22 cellular contexts compared by ENCODE assay signal in the genomic region with DNA sequence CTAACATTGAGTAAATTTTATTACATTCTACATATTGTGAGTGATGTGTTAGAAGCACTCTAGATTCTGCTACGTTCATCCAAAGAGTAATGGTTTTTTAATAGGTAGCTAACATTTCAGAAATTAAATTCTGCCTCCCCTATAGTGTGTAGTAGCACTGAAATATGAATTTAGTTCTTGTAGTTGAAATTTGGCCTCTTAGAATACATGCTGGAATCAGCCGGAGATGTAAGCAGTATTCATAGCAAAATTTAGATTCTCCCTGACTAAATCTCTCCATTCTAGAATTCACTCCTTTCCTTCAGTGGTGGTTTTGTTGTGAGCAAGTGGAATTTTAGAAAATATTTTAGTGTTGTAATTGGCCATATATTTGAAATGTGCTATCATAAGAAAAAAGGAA.
DNase-seq lines count a peak whose midpoint lies in the region; ATAC-seq and TF ChIP-seq lines count a peak whose summit lies in the region.
"Had no signal": no experiment of that assay in that cellular context is flagged by ENCODE, and none has a peak within 500 bp of the region (broad histone marks: within the 10 kb centered on the region; RNA-seq: fewer than 3 reads in every experiment).

No MANE protein-coding gene starts in this region.

- H3K9ac ChIP-seq in HUES64 (ENCODE audit: low read depth, low read length) (peak overlapping the region; percentile 96), endodermal cell (ENCODE audit: extremely low read depth, low read length, poor library complexity, severe bottlenecking) (peak overlapping the region; percentile 91), iPS-20b (ENCODE audit: low read depth, low read length) (peak overlapping the region; percentile 100)
- H3K9ac ChIP-seq: GM23248, SK-N-SH had no signal

- no peaks in the 10 kb centered on the region for H3K27me3 ChIP-seq in HUES64 (ENCODE audit: insufficient read depth, low read length)
- no peaks in the 10 kb centered on the region for H3K27me3 ChIP-seq in endodermal cell (ENCODE audit: control insufficient read depth, insufficient read depth, low read length, poor library complexity, severe bottlenecking)
- no peaks in the 10 kb centered on the region for H3K27me3 ChIP-seq in iPS-20b (ENCODE audit: insufficient read depth, low read length)
- no peaks in the 10 kb centered on the region for H3K27me3 ChIP-seq in gastrocnemius medialis

- TF ChIP-seq CTCF in endodermal cell (conservative IDR thresholded peaks at IDR 0.05), result no peak
- no peak for TF ChIP-seq CTCF in gastrocnemius medialis (IDR thresholded peaks at IDR 0.05 in 4 of 5, conservative IDR thresholded peaks at IDR 0.05 in 1 of 5)

- H3K36me3 Mint-ChIP-seq in endodermal cell (ENCODE audit: low read depth), result peaks cover 25% of the 10 kb centered on the region
- H3K36me3 Mint-ChIP-seq in stimulated activated memory B cell treated with anti-CD40 and anti-IgM and Interleukin-4, amounts not matched to agents 10 μg/mL and 1 μg/mL and 100 μg/mL, for 72 hours, result no peaks in the 10 kb centered on the region
- H3K36me3 Mint-ChIP-seq: CD14-positive monocyte, IgD-negative memory B cell had no signal

- in situ Hi-C loops in gastrocnemius medialis (cut with MboI; ENCODE audit: low sequenced_read_pairs in 4 of 4), result no loop called here

- no peaks in the 10 kb centered on the region for H3K9me3 Mint-ChIP-seq in endodermal cell
- H3K9me3 Mint-ChIP-seq in stimulated activated memory B cell treated with anti-CD40 and anti-IgM and Interleukin-4, amounts not matched to agents 10 μg/mL and 1 μg/mL and 100 μg/mL, for 72 hours, result peaks cover 3% of the 10 kb centered on the region

- H3K4me1 ChIP-seq in HUES64 (ENCODE audit: insufficient read depth, low read length), result peaks cover 56% of the 10 kb centered on the region
- peaks cover 20% of the 10 kb centered on the region for H3K4me1 ChIP-seq in endodermal cell (ENCODE audit: control insufficient read depth, insufficient read depth, low read length)
- peaks cover 31% of the 10 kb centered on the region for H3K4me1 ChIP-seq in iPS-20b (ENCODE audit: insufficient read depth, low read length)
- H3K4me1 ChIP-seq in gastrocnemius medialis, result no peaks in the 10 kb centered on the region

- peaks cover 45% of the 10 kb centered on the region for H3K36me3 ChIP-seq in HUES64 (ENCODE audit: insufficient read depth, low read length)
- H3K36me3 ChIP-seq in endodermal cell (ENCODE audit: control insufficient read depth, insufficient read depth, low read length), result no peaks in the 10 kb centered on the region
- peaks cover 25% of the 10 kb centered on the region; the same call in 1 of the 2 replicates for H3K36me3 ChIP-seq in iPS-20b (ENCODE audit: insufficient read depth, low read depth, low read length)
- no peaks in the 10 kb centered on the region for H3K36me3 ChIP-seq in gastrocnemius medialis

- ATAC-seq in gastrocnemius medialis, result no peak
- no peak for ATAC-seq in stimulated activated memory B cell treated with anti-CD40 and anti-IgM and Interleukin-4, amounts not matched to agents 10 μg/mL and 1 μg/mL and 100 μg/mL, for 72 hours

- no peak for DNase-seq in endodermal cell
- no peak for DNase-seq in occipital lobe (lab: John Stamatoyannopoulos, UW)
- no peak for DNase-seq in activated T-cell treated with anti-CD3 and anti-CD28 coated beads, Interleukin-2, amount 50 U/mL, for 48 hours
- no peak for DNase-seq in gastrocnemius medialis
- DNase-seq: ACHN, DMS79, GM23248, HFFc6, Karpas-422, NCI-H1417 treated with DMSO at 0.1 percent for 48 hours, NCI-H187 treated with DMSO at 0.1 percent for 48 hours, NCI-H2227 treated with DMSO at 0.1 percent for 48 hours, NCI-H510A treated with DMSO at 0.1 percent for 48 hours, NCI-H774, OCI-M1, SHP77 treated with DMSO at 0.1 percent for 48 hours, SK-N-SH had no signal

- H3K9me3 ChIP-seq in HUES64 (ENCODE audit: insufficient read depth, low read depth, low read length), result no peaks in the 10 kb centered on the region
- H3K9me3 ChIP-seq in endodermal cell (ENCODE audit: control insufficient read depth, low read length), result no peaks in the 10 kb centered on the region
- H3K9me3 ChIP-seq in iPS-20b (ENCODE audit: insufficient read depth, low read depth, low read length), result no peaks in the 10 kb centered on the region
- H3K9me3 ChIP-seq in gastrocnemius medialis, result no peaks in the 10 kb centered on the region
- H3K9me3 ChIP-seq: SK-N-SH had no signal

- intact Hi-C loops in gastrocnemius medialis (cut with DNase I; ENCODE audit: low total_unique reads), result no loop called here

- H3K4me1 Mint-ChIP-seq in endodermal cell, result peaks cover 31% of the 10 kb centered on the region
- H3K4me1 Mint-ChIP-seq in stimulated activated memory B cell treated with anti-CD40 and anti-IgM and Interleukin-4, amounts not matched to agents 10 μg/mL and 1 μg/mL and 100 μg/mL, for 72 hours, result no peaks in the 10 kb centered on the region
- H3K4me1 Mint-ChIP-seq: CD14-positive monocyte, IgD-negative memory B cell had no signal

- no peaks in the 10 kb centered on the region for H3K27me3 Mint-ChIP-seq in endodermal cell (ENCODE audit: insufficient read depth)
- no peaks in the 10 kb centered on the region for H3K27me3 Mint-ChIP-seq in stimulated activated memory B cell treated with anti-CD40 and anti-IgM and Interleukin-4, amounts not matched to agents 10 μg/mL and 1 μg/mL and 100 μg/mL, for 72 hours
- H3K27me3 Mint-ChIP-seq: IgD-negative memory B cell had no signal

- no peak for TF ChIP-seq POLR2A in gastrocnemius medialis (IDR thresholded peaks at IDR 0.05)

- no CpG with 5 or more reads among the region's 2 CpGs for WGBS in HUES64
- WGBS in endodermal cell (ENCODE audit: insufficient coverage in 1 of 2, insufficient read length in 1 of 2), 2 experiments, result 0% methylated on average over 2 of the region's 2 CpGs; no CpG with 5 or more reads in 1 of the 2 experiments

- H3K4me3 Mint-ChIP-seq in endodermal cell, result peak overlapping the region; percentile 80
- no peak overlapping the region for H3K4me3 Mint-ChIP-seq in stimulated activated memory B cell treated with anti-CD40 and anti-IgM and Interleukin-4, amounts not matched to agents 10 μg/mL and 1 μg/mL and 100 μg/mL, for 72 hours
- H3K4me3 Mint-ChIP-seq: CD14-positive monocyte, HFFc6, IgD-negative memory B cell had no signal

- H3K27ac ChIP-seq in HUES64 (ENCODE audit: low read depth, low read length) (peak overlapping the region; percentile 90), endodermal cell (ENCODE audit: low read depth, low read length) (no peak overlapping the region), iPS-20b (ENCODE audit: low read length) (peak overlapping the region; percentile 97), gastrocnemius medialis (no peak overlapping the region)
- H3K27ac ChIP-seq: GM23248 had no signal

- peak overlapping the region; percentile 96 for H3K4me3 ChIP-seq in HUES64 (ENCODE audit: low read length)
- H3K4me3 ChIP-seq in endodermal cell (ENCODE audit: low read length), result peak overlapping the region; percentile 91
- H3K4me3 ChIP-seq in iPS-20b (ENCODE audit: low read length), result peak overlapping the region; percentile 88
- H3K4me3 ChIP-seq in gastrocnemius medialis, result no peak overlapping the region
- H3K4me3 ChIP-seq: GM23248 had no signal

- peak overlapping the region; percentile 98 for H3K27ac Mint-ChIP-seq in endodermal cell
- no peak overlapping the region for H3K27ac Mint-ChIP-seq in stimulated activated memory B cell treated with anti-CD40 and anti-IgM and Interleukin-4, amounts not matched to agents 10 μg/mL and 1 μg/mL and 100 μg/mL, for 72 hours
- H3K27ac Mint-ChIP-seq: CD14-positive monocyte, HFFc6, IgD-negative memory B cell had no signal

Comparison
In these comparisons a context has a peak if more than half of its experiments do, and no peak if none do; other contexts are left out.
1. H3K27ac ChIP-seq: peak in HUES64 (single experiment) and iPS-20b (single experiment); none in endodermal cell (single experiment) and gastrocnemius medialis (0 of 4).
2. H3K4me3 ChIP-seq: peak in HUES64 (single experiment), endodermal cell (single experiment) and iPS-20b (single experiment); none in gastrocnemius medialis (0 of 4).
3. Peak in every context shown above with its lines, with median percentiles within 50 percentile points of each other: H3K9ac ChIP-seq.